ENCODE assay signal across 36 cellular contexts in genomic region chr2:50763776-50764175, GRCh38.
"Had no signal": no experiment of that assay in that cellular context is flagged by ENCODE, and none has a peak within 500 bp of the region (broad histone marks: within the 10 kb centered on the region; RNA-seq: fewer than 3 reads in every experiment).

No MANE protein-coding gene starts in this region.

- ATAC-seq: activated CD4-positive, alpha-beta T cell treated with anti-CD3 and anti-CD28 coated beads for 36 hours; activated CD8-positive, alpha-beta memory T cell treated with anti-CD3 and anti-CD28 coated beads, Interleukin-2, amount 10 ng/mL, durations not matched to agents 7 days and 5 days; activated CD8-positive, alpha-beta T cell treated with anti-CD3 and anti-CD28 coated beads, Interleukin-2, amount 10 ng/mL, durations not matched to agents 7 days and 5 days; activated naive CD8-positive, alpha-beta T cell treated with anti-CD3 and anti-CD28 coated beads, Interleukin-2, amount 50 U/mL, for 24 hours; body of pancreas; effector memory CD8-positive, alpha-beta T cell; foreskin keratinocyte; gastrocnemius medialis; T-helper 17 cell had no signal

- H3K27me3 ChIP-seq: adrenal gland, body of pancreas, esophagus muscularis mucosa, foreskin keratinocyte, gastrocnemius medialis had no signal

- H3K9me3 ChIP-seq: adrenal gland, body of pancreas, esophagus muscularis mucosa, gastrocnemius medialis had no signal

- H3K4me1 Mint-ChIP-seq: activated CD4-positive, alpha-beta T cell treated with anti-CD3 and anti-CD28 coated beads for 36 hours; activated CD4-positive, alpha-beta T cell treated with anti-CD3 and anti-CD28 coated beads, Interleukin-2, amount 10 ng/mL, durations not matched to agents 24 days and 14 days; activated CD8-positive, alpha-beta memory T cell treated with anti-CD3 and anti-CD28 coated beads, Interleukin-2, amount 10 ng/mL, durations not matched to agents 7 days and 5 days; activated naive CD4-positive, alpha-beta T cell treated with anti-CD3 and anti-CD28 coated beads, Interleukin-2, amount 50 U/mL, for 24 hours; activated naive CD8-positive, alpha-beta T cell treated with anti-CD3 and anti-CD28 coated beads for 36 hours; activated naive CD8-positive, alpha-beta T cell treated with anti-CD3 and anti-CD28 coated beads, Interleukin-2, amount 50 U/mL, for 24 hours; T-helper 17 cell had no signal

- H3K27ac ChIP-seq: adrenal gland, body of pancreas, esophagus muscularis mucosa, foreskin keratinocyte, gastrocnemius medialis, WERI-Rb-1 had no signal

- DNase-seq: activated CD4-positive, alpha-beta memory T cell treated with anti-CD3 and anti-CD28 coated beads for 36 hours; activated CD4-positive, alpha-beta T cell treated with anti-CD3 and anti-CD28 coated beads for 36 hours; activated CD4-positive, alpha-beta T cell treated with anti-CD3 and anti-CD28 coated beads, Interleukin-2, amount 10 ng/mL, durations not matched to agents 24 days and 14 days; activated CD4-positive, CD25-positive, alpha-beta regulatory T cell; activated CD4-positive, CD25-positive, alpha-beta regulatory T cell treated with anti-CD3 and anti-CD28 coated beads, Interleukin-2, amount 50 U/mL, for 72 hours; activated CD8-positive, alpha-beta memory T cell treated with anti-CD3 and anti-CD28 coated beads, Interleukin-2, amount 10 ng/mL, durations not matched to agents 7 days and 5 days; activated CD8-positive, alpha-beta memory T cell treated with anti-CD3 and anti-CD28 coated beads, Interleukin-2, amount 50 U/mL, for 4 hours; activated CD8-positive, alpha-beta T cell treated with anti-CD3 and anti-CD28 coated beads, Interleukin-2, amount 10 ng/mL, durations not matched to agents 7 days and 5 days; activated effector memory CD4-positive, alpha-beta T cell treated with anti-CD3 and anti-CD28 coated beads, Interleukin-2, amount 50 U/mL, for 16 hours; activated naive CD4-positive, alpha-beta T cell treated with anti-CD3 and anti-CD28 coated beads for 36 hours; activated naive CD8-positive, alpha-beta T cell treated with anti-CD3 and anti-CD28 coated beads for 36 hours; activated naive CD8-positive, alpha-beta T cell treated with anti-CD3 and anti-CD28 coated beads, Interleukin-2, amount 50 U/mL, for 24 hours; activated T-cell treated with anti-CD3 and anti-CD28 coated beads, Interleukin-2, amount 50 U/mL, for 1 hour; activated T-cell treated with anti-CD3 and anti-CD28 coated beads, Interleukin-2, amount 50 U/mL, for 48 hours; adrenal gland; amygdala; aorta; body of pancreas; caudate nucleus; cortex of kidney; dermis blood vessel endothelial cell; effector CD4-positive, alpha-beta T cell; effector memory CD8-positive, alpha-beta T cell; erythroblast; foreskin keratinocyte; gastrocnemius medialis; glutamatergic neuron; T-helper 1 cell; T-helper 17 cell; T1000; WERI-Rb-1 had no signal

- H3K27ac Mint-ChIP-seq: activated CD4-positive, alpha-beta memory T cell treated with anti-CD3 and anti-CD28 coated beads for 36 hours; activated CD4-positive, alpha-beta T cell treated with anti-CD3 and anti-CD28 coated beads for 36 hours; activated CD4-positive, alpha-beta T cell treated with anti-CD3 and anti-CD28 coated beads, Interleukin-2, amount 10 ng/mL, durations not matched to agents 24 days and 14 days; activated CD8-positive, alpha-beta memory T cell treated with anti-CD3 and anti-CD28 coated beads, Interleukin-2, amount 10 ng/mL, durations not matched to agents 7 days and 5 days; activated CD8-positive, alpha-beta T cell treated with anti-CD3 and anti-CD28 coated beads, Interleukin-2, amount 10 ng/mL, durations not matched to agents 7 days and 5 days; activated naive CD4-positive, alpha-beta T cell treated with anti-CD3 and anti-CD28 coated beads for 36 hours; activated naive CD4-positive, alpha-beta T cell treated with anti-CD3 and anti-CD28 coated beads, Interleukin-2, amount 50 U/mL, for 24 hours; activated naive CD8-positive, alpha-beta T cell treated with anti-CD3 and anti-CD28 coated beads for 36 hours; activated naive CD8-positive, alpha-beta T cell treated with anti-CD3 and anti-CD28 coated beads, Interleukin-2, amount 50 U/mL, for 24 hours; activated T-helper 1 cell treated with anti-CD3 and anti-CD28 coated beads, Interleukin-12 subunit alpha, Interleukin-12 subunit beta, Interleukin-2, Interleukin-4 antibody, amounts not matched to agents 30 ng/mL and 10 ng/mL and 1 ng/mL, durations not matched to agents 14 hours and 24 hours and 36 hours; activated T-helper 2 cell treated with anti-CD3 and anti-CD28 coated beads, Interferon-gamma antibody, Interleukin-2, Interleukin-4, amounts not matched to agents 10 μg/mL and 5 μg/mL and 100 μg/mL, durations not matched to agents 14 hours and 24 hours and 36 hours; effector memory CD8-positive, alpha-beta T cell; T-helper 17 cell; T-helper 2 cell treated with Interferon-gamma antibody and Interleukin-4, amounts not matched to agents 5 μg/mL and 100 μg/mL, for 36 hours had no signal

- H3K9me3 Mint-ChIP-seq: activated CD4-positive, alpha-beta T cell treated with anti-CD3 and anti-CD28 coated beads, Interleukin-2, amount 10 ng/mL, durations not matched to agents 24 days and 14 days; activated T-helper 1 cell treated with anti-CD3 and anti-CD28 coated beads, Interleukin-12 subunit alpha, Interleukin-12 subunit beta, Interleukin-2, Interleukin-4 antibody, amounts not matched to agents 30 ng/mL and 10 ng/mL and 1 ng/mL, durations not matched to agents 14 hours and 24 hours and 36 hours had no signal

- H3K4me1 ChIP-seq: adrenal gland, body of pancreas, esophagus muscularis mucosa, foreskin keratinocyte, gastrocnemius medialis had no signal

- H3K36me3 ChIP-seq: adrenal gland, esophagus muscularis mucosa, gastrocnemius medialis, WERI-Rb-1 had no signal

- H3K27me3 Mint-ChIP-seq: activated CD4-positive, alpha-beta memory T cell treated with anti-CD3 and anti-CD28 coated beads for 36 hours; activated CD4-positive, alpha-beta T cell treated with anti-CD3 and anti-CD28 coated beads for 36 hours; activated CD4-positive, alpha-beta T cell treated with anti-CD3 and anti-CD28 coated beads, Interleukin-2, amount 10 ng/mL, durations not matched to agents 24 days and 14 days; activated CD8-positive, alpha-beta memory T cell treated with anti-CD3 and anti-CD28 coated beads, Interleukin-2, amount 10 ng/mL, durations not matched to agents 7 days and 5 days; activated naive CD4-positive, alpha-beta T cell treated with anti-CD3 and anti-CD28 coated beads, Interleukin-2, amount 50 U/mL, for 24 hours; activated naive CD8-positive, alpha-beta T cell treated with anti-CD3 and anti-CD28 coated beads for 36 hours; activated naive CD8-positive, alpha-beta T cell treated with anti-CD3 and anti-CD28 coated beads, Interleukin-2, amount 50 U/mL, for 24 hours; effector memory CD8-positive, alpha-beta T cell; T-helper 17 cell had no signal

- H3K4me3 ChIP-seq: adrenal gland, body of pancreas, esophagus muscularis mucosa, gastrocnemius medialis had no signal

- H3K36me3 Mint-ChIP-seq: activated CD4-positive, alpha-beta memory T cell treated with anti-CD3 and anti-CD28 coated beads for 36 hours; activated CD8-positive, alpha-beta memory T cell treated with anti-CD3 and anti-CD28 coated beads, Interleukin-2, amount 10 ng/mL, durations not matched to agents 7 days and 5 days; activated naive CD4-positive, alpha-beta T cell treated with anti-CD3 and anti-CD28 coated beads, Interleukin-2, amount 50 U/mL, for 24 hours; activated naive CD8-positive, alpha-beta T cell treated with anti-CD3 and anti-CD28 coated beads for 36 hours had no signal

- H3K4me3 Mint-ChIP-seq: activated CD4-positive, alpha-beta memory T cell treated with anti-CD3 and anti-CD28 coated beads for 36 hours; activated CD4-positive, alpha-beta T cell treated with anti-CD3 and anti-CD28 coated beads for 36 hours; activated CD4-positive, alpha-beta T cell treated with anti-CD3 and anti-CD28 coated beads, Interleukin-2, amount 10 ng/mL, durations not matched to agents 24 days and 14 days; activated CD8-positive, alpha-beta memory T cell treated with anti-CD3 and anti-CD28 coated beads, Interleukin-2, amount 10 ng/mL, durations not matched to agents 7 days and 5 days; activated CD8-positive, alpha-beta T cell treated with anti-CD3 and anti-CD28 coated beads, Interleukin-2, amount 10 ng/mL, durations not matched to agents 7 days and 5 days; activated naive CD4-positive, alpha-beta T cell treated with anti-CD3 and anti-CD28 coated beads for 36 hours; activated naive CD4-positive, alpha-beta T cell treated with anti-CD3 and anti-CD28 coated beads, Interleukin-2, amount 50 U/mL, for 24 hours; activated naive CD8-positive, alpha-beta T cell treated with anti-CD3 and anti-CD28 coated beads for 36 hours; activated naive CD8-positive, alpha-beta T cell treated with anti-CD3 and anti-CD28 coated beads, Interleukin-2, amount 50 U/mL, for 24 hours; activated T-helper 1 cell treated with anti-CD3 and anti-CD28 coated beads, Interleukin-12 subunit alpha, Interleukin-12 subunit beta, Interleukin-2, Interleukin-4 antibody, amounts not matched to agents 30 ng/mL and 10 ng/mL and 1 ng/mL, durations not matched to agents 14 hours and 24 hours and 36 hours; effector memory CD8-positive, alpha-beta T cell; T-helper 17 cell; T-helper 2 cell treated with Interferon-gamma antibody and Interleukin-4, amounts not matched to agents 5 μg/mL and 100 μg/mL, for 36 hours had no signal
